In the genomic region with DNA sequence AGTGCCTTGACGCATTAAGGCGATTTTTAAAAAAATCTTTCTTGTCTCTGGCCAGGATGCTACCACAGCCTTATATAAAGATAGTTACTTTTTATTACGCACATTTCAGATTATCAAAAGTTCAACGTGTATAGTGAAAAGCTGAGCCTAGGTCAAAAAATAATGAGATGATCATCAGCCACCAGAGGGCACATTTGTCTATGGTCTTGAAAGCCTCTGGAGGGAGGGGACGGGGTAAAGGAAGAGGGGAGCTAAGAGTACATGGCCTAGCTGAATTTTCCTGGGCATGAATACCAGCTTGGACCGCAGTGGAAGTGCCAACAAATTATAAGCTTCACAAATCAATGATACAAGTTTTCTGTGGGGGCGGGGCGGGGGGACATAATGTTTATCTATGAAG, we compare ENCODE assay signal across 12 cellular contexts.
DNase-seq lines count a peak whose midpoint lies in the region; ATAC-seq, FAIRE-seq and TF ChIP-seq lines count a peak whose summit lies in the region.
"Had no signal": no experiment of that assay in that cellular context is flagged by ENCODE, and none has a peak within 500 bp of the region (broad histone marks: within the 10 kb centered on the region; RNA-seq: fewer than 3 reads in every experiment).

No MANE protein-coding gene starts in this region.

- TF ChIP-seq POLR2A in ovary (IDR thresholded peaks at IDR 0.05), result no peak

- H3K36me3 ChIP-seq in left lung (no peaks in the 10 kb centered on the region), ovary (no peaks in the 10 kb centered on the region), pancreas (no peaks in the 10 kb centered on the region)

- no peaks in the 10 kb centered on the region for H3K4me1 Mint-ChIP-seq in endothelial cell (ENCODE audit: unreplicated experiment)
- H3K4me1 Mint-ChIP-seq: memory B cell had no signal

- no peaks in the 10 kb centered on the region for H3K27me3 ChIP-seq in left lung
- H3K27me3 ChIP-seq in ovary, result no peaks in the 10 kb centered on the region
- no peaks in the 10 kb centered on the region for H3K27me3 ChIP-seq in pancreas

- H3K27ac Mint-ChIP-seq in endothelial cell (ENCODE audit: unreplicated experiment), result no peak overlapping the region
- H3K27ac Mint-ChIP-seq: activated CD4-positive, alpha-beta memory T cell treated with anti-CD3 and anti-CD28 coated beads for 36 hours; memory B cell had no signal

- H3K27me3 Mint-ChIP-seq in endothelial cell (ENCODE audit: unreplicated experiment), result peaks cover 3% of the 10 kb centered on the region
- H3K27me3 Mint-ChIP-seq: memory B cell had no signal

- 63 to 72% (median 69%) methylated on average over 8 of the region's 8 CpGs for WGBS in ovary, 3 donors
- WGBS in pancreas, 2 donors, result 67 to 90% methylated on average over 8 of the region's 8 CpGs

- H3K9me3 ChIP-seq in left lung (no peaks in the 10 kb centered on the region), ovary (no peaks in the 10 kb centered on the region), pancreas (no peaks in the 10 kb centered on the region)

- no peaks in the 10 kb centered on the region for H3K36me3 Mint-ChIP-seq in endothelial cell (ENCODE audit: low read depth, unreplicated experiment)
- H3K36me3 Mint-ChIP-seq: activated CD4-positive, alpha-beta memory T cell treated with anti-CD3 and anti-CD28 coated beads for 36 hours; memory B cell had no signal

- H3K4me1 ChIP-seq in left lung, result no peaks in the 10 kb centered on the region
- H3K4me1 ChIP-seq in ovary (ENCODE audit: insufficient read depth), result no peaks in the 10 kb centered on the region
- H3K4me1 ChIP-seq in pancreas, result peaks cover 0 to 5% (median 0%) of the 10 kb centered on the region in 3 donors

- H3K4me3 Mint-ChIP-seq in endothelial cell (ENCODE audit: unreplicated experiment), result no peak overlapping the region
- H3K4me3 Mint-ChIP-seq: activated CD4-positive, alpha-beta memory T cell treated with anti-CD3 and anti-CD28 coated beads for 36 hours; memory B cell had no signal

- intact Hi-C loops in left ventricle myocardium superior (cut with micrococcal nuclease), result loop anchor here (10.0 kb wide), 1 partner anchor 291 kb away; no protein-coding TSS in a partner anchor
- intact Hi-C loops in Right ventricle myocardium inferior (cut with DNase I), result loop anchor here (2.0 kb wide), 1 partner anchor 293 kb away; no protein-coding TSS in a partner anchor
- intact Hi-C loops in left lung (cut with DNase I), result no loop called here
- intact Hi-C loops in ovary (cut with DNase I), result loop anchor here in 1 of 4 donors (10.0 kb wide), 1 partner anchor 389 kb away; no protein-coding TSS in a partner anchor
- intact Hi-C loops in pancreas (cut with DNase I), result no loop called here

- FAIRE-seq in pancreas (lab: Jason Lieb, UNC), result no peak

- ATAC-seq in left ventricle myocardium superior (peak; percentile 39), Right ventricle myocardium inferior (no peak), left lung (no peak), HG03135 (IDR thresholded peaks at IDR 0.05; ENCODE audit: unreplicated experiment) (no peak), pancreas (no peak)

- H3K9me3 Mint-ChIP-seq in endothelial cell (ENCODE audit: unreplicated experiment), result no peaks in the 10 kb centered on the region
- H3K9me3 Mint-ChIP-seq: activated CD4-positive, alpha-beta memory T cell treated with anti-CD3 and anti-CD28 coated beads for 36 hours; memory B cell had no signal

- TF ChIP-seq CTCF in endothelial cell (IDR thresholded peaks at IDR 0.05; ENCODE audit: unreplicated experiment) (peak; percentile 48), left lung (IDR thresholded peaks at IDR 0.05) (no peak), ovary (IDR thresholded peaks at IDR 0.05) (no peak), pancreas (IDR thresholded peaks at IDR 0.05) (no peak)

- no peak overlapping the region for H3K27ac ChIP-seq in left lung
- H3K27ac ChIP-seq in ovary, result no peak overlapping the region
- H3K27ac ChIP-seq in pancreas, result no peak overlapping the region
- H3K27ac ChIP-seq: coronary artery had no signal

- no peak for TF ChIP-seq EP300 in ovary (IDR thresholded peaks at IDR 0.05)

- no peak for DNase-seq in left ventricle myocardium superior
- DNase-seq in Right ventricle myocardium inferior (ENCODE audit: missing footprints), result no peak
- DNase-seq in NAMALWA (ENCODE audit: low spot score), result peak; percentile 66
- peak; percentile 47 for DNase-seq in endothelial cell (ENCODE audit: low spot score)
- no peak for DNase-seq in left lung
- no peak for DNase-seq in ovary
- no peak for DNase-seq in pancreas
- DNase-seq: activated CD4-positive, alpha-beta memory T cell treated with anti-CD3 and anti-CD28 coated beads for 36 hours; NCI-H187 treated with DMSO at 0.1 percent for 48 hours had no signal

- H3K4me3 ChIP-seq in left lung (no peak overlapping the region), ovary (no peak overlapping the region), pancreas (no peak overlapping the region)
- H3K4me3 ChIP-seq: coronary artery had no signal

Comparison
In these comparisons a context has a peak if more than half of its experiments do, and no peak if none do; other contexts are left out.
1. DNase-seq: peak in NAMALWA (single experiment) and endothelial cell (single experiment); none in left ventricle myocardium superior (single experiment), Right ventricle myocardium inferior (single experiment), left lung (0 of 2), ovary (0 of 5) and pancreas (0 of 6).
2. intact Hi-C loops: an anchor here in left ventricle myocardium superior (10.0 kb wide) and Right ventricle myocardium inferior (2.0 kb wide); none called in left lung and pancreas.